In the genomic region with DNA sequence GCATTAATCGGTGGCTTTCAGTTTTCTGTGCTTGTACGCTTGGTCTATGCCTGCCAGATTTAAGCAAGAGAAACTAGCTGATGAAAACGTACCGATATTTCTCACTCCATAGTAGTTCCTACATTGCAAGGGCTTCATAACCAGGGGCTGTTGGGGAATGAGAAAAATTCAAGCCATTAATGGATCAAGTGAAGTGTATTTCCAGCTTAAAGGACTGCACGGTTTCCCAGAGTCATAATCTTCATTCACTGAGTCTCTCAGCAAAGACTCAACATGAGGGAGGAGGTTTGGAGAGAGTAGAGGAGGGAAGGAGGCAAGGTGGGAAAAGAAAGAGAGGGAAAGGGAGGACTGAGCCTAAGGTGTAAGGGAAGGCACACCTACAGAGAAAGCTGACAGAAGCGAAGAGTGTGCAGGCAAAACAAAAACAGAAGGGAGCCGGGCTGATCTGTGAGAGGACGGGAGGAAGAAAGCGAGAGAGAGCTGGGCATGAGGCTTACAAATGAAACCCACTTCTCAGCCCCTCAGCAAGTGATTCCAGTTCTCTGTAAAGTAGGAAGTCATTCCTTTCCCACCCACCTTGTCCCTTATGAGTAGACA, we compare ENCODE assay signal across 8 cellular contexts. TPM values are rescaled to one million over a fixed set of nuclear protein-coding genes. Genes with fewer than 3 reads are reported as not detected.
A peak's percentile ranks its signal among the peaks of the same experiment; 100 is the strongest.
DNase-seq lines count a peak whose midpoint lies in the region; ATAC-seq and TF ChIP-seq lines count a peak whose summit lies in the region.

No MANE protein-coding gene starts in this region.

- H3K4me3 ChIP-seq in SJCRH30 = peak overlapping the region; percentile 29

- intact Hi-C loops in CD4-positive, alpha-beta T cell (cut with DNase I, micrococcal nuclease) = loop anchor here (2.0 to 5.0 kb wide), 5 partner anchors 51 to 119 kb away; partner anchors contain the start of genes GIMAP4 (in 1 of the 2), GIMAP5 (in 1 of the 2) and GIMAP6 (in 1 of the 2)
- intact Hi-C loops in Right ventricle myocardium superior (cut with DNase I) = no loop called here

- H3K9me3 Mint-ChIP-seq in CD4-positive, alpha-beta T cell = peaks cover 15% of the 10 kb centered on the region

- H3K4me1 ChIP-seq in SJCRH30 = no peaks in the 10 kb centered on the region

- CTCF ChIA-PET in CD4-positive, alpha-beta T cell (lab: Charles Lee) = interaction anchor here (1.1 to 2.7 kb wide), 15 partner anchors 8 to 237 kb away, joined by 3 to 14 read pairs (median 4); partner anchors contain the start of gene GIMAP6

- DNase-seq in CD4-positive, alpha-beta T cell = peak in 4 of 10 experiments; percentile 23 to 52 (median 42)
- no peak for DNase-seq in SJCRH30
- no peak for DNase-seq in Right ventricle myocardium superior
- no peak for DNase-seq in stimulated activated naive CD8-positive, alpha-beta T cell treated with anti-CD3 and anti-CD28 coated beads, Interleukin-15, Interleukin-2, amounts not matched to agents 100 U/mL and 50 U/mL, for 24 hours
- DNase-seq in GOT3 (lab: John Stamatoyannopoulos, UW) = no peak
- DNase-seq in HCEC 1CT = no peak

- no peaks in the 10 kb centered on the region for H3K27me3 ChIP-seq in CD4-positive, alpha-beta T cell (ENCODE audit: control insufficient read depth, insufficient read depth, low read length)
- no peaks in the 10 kb centered on the region for H3K27me3 ChIP-seq in SJCRH30

- peak overlapping the region; percentile 100 for H3K4me3 Mint-ChIP-seq in CD4-positive, alpha-beta T cell

- peak overlapping the region; percentile 95 for H3K27ac ChIP-seq in CD4-positive, alpha-beta T cell (ENCODE audit: low read depth, low read length)
- no peak overlapping the region for H3K27ac ChIP-seq in SJCRH30

- ATAC-seq in CD4-positive, alpha-beta T cell (ENCODE audit: poor library complexity) = peak; percentile 50
- ATAC-seq in GM21528 (IDR thresholded peaks at IDR 0.05; ENCODE audit: low FRiP score, unreplicated experiment) (peak; percentile 52), Right ventricle myocardium superior (ENCODE audit: poor library complexity) (peak; percentile 63), GM19023 (IDR thresholded peaks at IDR 0.05; ENCODE audit: unreplicated experiment) (no peak)
- peak; percentile 44 for ATAC-seq in stimulated activated naive CD8-positive, alpha-beta T cell treated with anti-CD3 and anti-CD28 coated beads, Interleukin-15, Interleukin-2, amounts not matched to agents 100 U/mL and 50 U/mL, for 24 hours

- H3K36me3 ChIP-seq in SJCRH30 = no peaks in the 10 kb centered on the region

- no peak for TF ChIP-seq CTCF in CD4-positive, alpha-beta T cell (IDR thresholded peaks at IDR 0.05)

- POLR2A ChIA-PET in CD4-positive, alpha-beta T cell (lab: Charles Lee) = interaction anchor here (0.7 to 4.5 kb wide), 34 partner anchors 9 to 237 kb away, joined by 3 to 63 read pairs (median 7); partner anchors contain the start of genes GIMAP1, GIMAP4, GIMAP5 and GIMAP6

- peak overlapping the region; percentile 100 for H3K27ac Mint-ChIP-seq in CD4-positive, alpha-beta T cell

- no peaks in the 10 kb centered on the region for H3K27me3 Mint-ChIP-seq in CD4-positive, alpha-beta T cell

- peaks cover 95% of the 10 kb centered on the region for H3K36me3 Mint-ChIP-seq in CD4-positive, alpha-beta T cell (ENCODE audit: low read depth)

- peaks cover 29% of the 10 kb centered on the region for H3K9me3 ChIP-seq in CD4-positive, alpha-beta T cell (ENCODE audit: control insufficient read depth, low read length)
- H3K9me3 ChIP-seq in SJCRH30 (replicated peaks) = no peaks in the 10 kb centered on the region

- peaks cover 86% of the 10 kb centered on the region for H3K4me1 Mint-ChIP-seq in CD4-positive, alpha-beta T cell (ENCODE audit: low read depth)

RNA-seq across cellular contexts. Expression of gene GIMAP2, which starts 0.6 kb away (rescaled TPM):
- total RNA-seq in CD4-positive, alpha-beta T cell = 10 to 100 TPM; 64.1 to 65.1 TPM
- total RNA-seq in SJCRH30 (2014; rRNA removed; shearing (Covaris generic)) = not detected in 2 replicates
- total RNA-seq in Right ventricle myocardium superior = 4.7 TPM

RNA-seq across cellular contexts. Expression of gene GIMAP1, which starts 30.3 kb away (rescaled TPM):
- 1 to 10 TPM; 8.0 to 8.1 TPM for total RNA-seq in CD4-positive, alpha-beta T cell
- total RNA-seq in SJCRH30 (2014; rRNA removed; shearing (Covaris generic)) = not detected in 2 replicates
- total RNA-seq in Right ventricle myocardium superior = 5.6 TPM

RNA-seq across cellular contexts. Expression of gene GIMAP5, which starts 51.1 kb away (rescaled TPM):
- total RNA-seq in CD4-positive, alpha-beta T cell = 10 to 100 TPM; 31.3 to 35.2 TPM
- not detected in 2 replicates for total RNA-seq in SJCRH30 (2014; rRNA removed; shearing (Covaris generic))
- total RNA-seq in Right ventricle myocardium superior = 8.5 TPM

RNA-seq across cellular contexts. Expression of gene GIMAP6, which starts 53.9 kb away (rescaled TPM):
- total RNA-seq in CD4-positive, alpha-beta T cell = 10 to 100 TPM; 14.3 to 14.9 TPM
- not detected in 2 replicates for total RNA-seq in SJCRH30 (2014; rRNA removed; shearing (Covaris generic))
- 29.9 TPM for total RNA-seq in Right ventricle myocardium superior

Comparison
In these comparisons a context has a peak if more than half of its experiments do, and no peak if none do; other contexts are left out.
1. RNA of gene GIMAP2, which starts 0.6 kb away (total RNA-seq): 64.1 to 65.1 TPM in CD4-positive, alpha-beta T cell; 4.7 TPM in Right ventricle myocardium superior (single experiment) and not detected in SJCRH30; every median in the first group is over 10 times any median in the second.